Comparison of ENCODE assay signal across 18 cellular contexts in the genomic region with DNA sequence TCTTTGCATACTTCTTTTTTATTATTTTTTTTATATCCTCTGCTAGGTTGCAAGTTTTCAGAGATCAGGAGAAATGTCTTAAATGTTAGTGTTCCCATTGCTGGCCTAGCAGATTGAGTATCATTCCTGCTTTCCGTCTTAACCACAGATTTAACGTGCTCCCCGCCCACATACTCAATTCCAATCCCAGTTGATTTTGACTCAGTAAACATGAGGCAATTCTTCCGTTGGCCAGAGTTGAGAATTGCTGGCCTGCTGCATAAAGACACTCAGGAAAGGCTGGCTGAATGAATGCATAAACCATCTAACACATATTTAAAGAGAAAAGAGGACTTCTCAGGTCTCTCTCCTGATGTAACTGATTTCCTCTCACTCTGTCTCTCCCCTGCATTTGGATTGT. TPM values are rescaled to one million over a fixed set of nuclear protein-coding genes. Genes with fewer than 3 reads are reported as not detected.
DNase-seq lines count a peak whose midpoint lies in the region; ATAC-seq and TF ChIP-seq lines count a peak whose summit lies in the region.
"Had no signal": no experiment of that assay in that cellular context is flagged by ENCODE, and none has a peak within 500 bp of the region (broad histone marks: within the 10 kb centered on the region; RNA-seq: fewer than 3 reads in every experiment).

No MANE protein-coding gene starts in this region.

- H3K79me2 ChIP-seq in mammary epithelial cell (ENCODE audit: insufficient read depth, low read length): no peaks in the 10 kb centered on the region

- H3K9me3 Mint-ChIP-seq in progenitor cell of endocrine pancreas (ENCODE audit: low read depth): no peaks in the 10 kb centered on the region
- no peaks in the 10 kb centered on the region for H3K9me3 Mint-ChIP-seq in natural killer cell

- ATAC-seq in left lobe of liver (peak; percentile 80), natural killer cell (no peak)
- ATAC-seq: SK-N-SH treated with all-trans-retinoic acid at 6 μM for 48 hours had no signal

- H3K4me3 ChIP-seq in AG09309 (ENCODE audit: control insufficient read depth, low read depth, low read length) (no peak overlapping the region), HEK293 (ENCODE audit: low read depth, low read length) (no peak overlapping the region), mammary epithelial cell (replicated peaks in 1 of 3; ENCODE audit: insufficient read depth in 1 of 3, low read depth in 2 of 3, low read length in 3 of 3) (no peak overlapping the region)
- H3K4me3 ChIP-seq: sigmoid colon, thoracic aorta had no signal

- intact Hi-C loops in mammary epithelial cell (cut with micrococcal nuclease) (no loop called here), natural killer cell (cut with micrococcal nuclease) (no loop called here)

- H3K4me2 ChIP-seq in mammary epithelial cell (ENCODE audit: insufficient read depth, low read depth, low read length): no peak overlapping the region

- no peak for TF ChIP-seq CTCF in AG09309 (IDR thresholded peaks at IDR 0.05; ENCODE audit: control insufficient read depth, insufficient read depth, low read depth, low read length, missing control alignments)
- TF ChIP-seq CTCF in HEK293 (tag by site-specific recombination; IDR thresholded peaks at IDR 0.05): no peak
- TF ChIP-seq CTCF in mammary epithelial cell (conservative IDR thresholded peaks at IDR 0.05 in 1 of 2, IDR thresholded peaks at IDR 0.05 in 1 of 2; ENCODE audit: extremely low read depth in 1 of 2, insufficient read depth in 1 of 2, low read depth in 1 of 2, low read length in 2 of 2): no peak
- TF ChIP-seq CTCF in progenitor cell of endocrine pancreas (IDR thresholded peaks at IDR 0.05; ENCODE audit: unreplicated experiment): no peak
- no peak for TF ChIP-seq CTCF in natural killer cell (IDR thresholded peaks at IDR 0.05)

- H3K4me3 Mint-ChIP-seq in progenitor cell of endocrine pancreas (ENCODE audit: low read depth): no peak overlapping the region
- no peak overlapping the region for H3K4me3 Mint-ChIP-seq in natural killer cell

- no peaks in the 10 kb centered on the region for H3K27me3 Mint-ChIP-seq in progenitor cell of endocrine pancreas
- no peaks in the 10 kb centered on the region for H3K27me3 Mint-ChIP-seq in natural killer cell (ENCODE audit: low read depth in 2 of 2)

- H3K9ac ChIP-seq in mammary epithelial cell (ENCODE audit: insufficient read depth, low read length): no peak overlapping the region

- 33% methylated on average over 4 of the region's 4 CpGs for WGBS in mammary epithelial cell (ENCODE audit: low coverage, missing lambda C conversion rate)

- H3K4me1 Mint-ChIP-seq in progenitor cell of endocrine pancreas (ENCODE audit: low read depth): peaks cover 3% of the 10 kb centered on the region
- peaks cover 9% of the 10 kb centered on the region in 2 donors for H3K4me1 Mint-ChIP-seq in natural killer cell

- no TSS peak for BruUV-seq in mammary epithelial cell (replicated peaks; lab: Mats Ljungman, UMichigan)

- POLR2A ChIA-PET in HEK293 (lab: Yijun Ruan, JAX): no interaction called here

- no peak overlapping the region for H2AFZ ChIP-seq in mammary epithelial cell (ENCODE audit: low read depth, low read length)

- DNase-seq in AG09309 (ENCODE audit: low read depth) (peak; percentile 61), mammary epithelial cell (peak; percentile 45), left lobe of liver (ENCODE audit: low spot score) (peak; percentile 57), progenitor cell of endocrine pancreas (ENCODE audit: low spot score, unreplicated experiment) (no peak), natural killer cell (no peak), putamen (ENCODE audit: low spot score) (no peak), D341Med (ENCODE audit: low spot score) (no peak)
- DNase-seq: activated CD4-positive, alpha-beta T cell treated with anti-CD3 and anti-CD28 coated beads for 48 hours; BE2C; NCI-H2029 treated with DMSO at 0.1 percent for 48 hours; NCI-H510A treated with DMSO at 0.1 percent for 48 hours; nucleus accumbens; sigmoid colon; stimulated activated CD4-positive, alpha-beta T cell treated with anti-CD3 and anti-CD28 coated beads, Interleukin-4, amount 100 ng/mL, for 4 hours had no signal

- H3K27me3 ChIP-seq in mammary epithelial cell (ENCODE audit: insufficient read depth, low read length): no peaks in the 10 kb centered on the region
- H3K27me3 ChIP-seq: BE2C, sigmoid colon had no signal

- in situ Hi-C loops in mammary epithelial cell (cut with MboI; ENCODE audit: low sequenced_read_pairs in 2 of 2): no loop called here

- H3K4me1 ChIP-seq in HEK293 (ENCODE audit: control insufficient read depth, insufficient read depth, low read length) (peaks cover 3% of the 10 kb centered on the region; the same call in 1 of the 2 replicates), mammary epithelial cell (ENCODE audit: insufficient read depth, low read length) (no peaks in the 10 kb centered on the region)
- H3K4me1 ChIP-seq: BE2C, sigmoid colon had no signal

- H3K9me3 ChIP-seq in HEK293 (ENCODE audit: control insufficient read depth, insufficient read depth, low read depth, low read length) (no peaks in the 10 kb centered on the region), mammary epithelial cell (replicated peaks; ENCODE audit: insufficient read depth, low read length) (no peaks in the 10 kb centered on the region)
- H3K9me3 ChIP-seq: BE2C, sigmoid colon, thoracic aorta had no signal

- dilution Hi-C loops in mammary epithelial cell (cut with HindIII; ENCODE audit: low sequenced_read_pairs): no loop called here

- H3K36me3 Mint-ChIP-seq in progenitor cell of endocrine pancreas (ENCODE audit: insufficient read depth) (peaks cover 5% of the 10 kb centered on the region), natural killer cell (no peaks in the 10 kb centered on the region)
- H3K36me3 Mint-ChIP-seq: activated naive CD4-positive, alpha-beta T cell treated with anti-CD3 and anti-CD28 coated beads, Interleukin-2, amount 50 U/mL, for 72 hours had no signal

- H3K36me3 ChIP-seq in HEK293 (ENCODE audit: control insufficient read depth in 2 of 2, insufficient read depth in 1 of 2, low read length in 2 of 2) (no peaks in the 10 kb centered on the region), mammary epithelial cell (ENCODE audit: insufficient read depth, low read length) (no peaks in the 10 kb centered on the region)
- H3K36me3 ChIP-seq: BE2C, sigmoid colon, thoracic aorta had no signal

- H3K27ac ChIP-seq in HEK293 (ENCODE audit: extremely low read depth, low read depth, low read length) (no peak overlapping the region), mammary epithelial cell (ENCODE audit: insufficient read depth, low read depth, low read length) (no peak overlapping the region)
- H3K27ac ChIP-seq: sigmoid colon, thoracic aorta had no signal

- H3K27ac Mint-ChIP-seq in progenitor cell of endocrine pancreas (no peak overlapping the region), natural killer cell (no peak overlapping the region)
- H3K27ac Mint-ChIP-seq: activated naive CD4-positive, alpha-beta T cell treated with anti-CD3 and anti-CD28 coated beads, Interleukin-2, amount 50 U/mL, for 72 hours had no signal

- CTCF ChIA-PET in HEK293 (lab: Yijun Ruan, JAX) (interaction anchor here (0.6 to 1.3 kb wide), 3 partner anchors 11 to 288 kb away, joined by 3 to 10 read pairs (median 4); partner anchors contain the start of gene SPATA6L), mammary epithelial cell (lab: Charles Lee; ENCODE audit: low non-redundant PET) (no interaction called here)

- no peaks in the 10 kb centered on the region for H4K20me1 ChIP-seq in mammary epithelial cell (ENCODE audit: insufficient read depth, low read length)

TF ChIP-seq in HEK293, 187 proteins besides CTCF, POLR2A, EP300 and RAD21:
- 0 out of 2 replicates have a peak, but pooled peaks have one; percentile 28 for TF ChIP-seq EGR2 (tag by site-specific recombination; IDR thresholded peaks at IDR 0.05; ENCODE audit: low read depth)
- peak; percentile 45 for TF ChIP-seq ZFHX2 (tag by site-specific recombination; conservative IDR thresholded peaks at IDR 0.05)
- TF ChIP-seq OSR2 (tag by site-specific recombination; IDR thresholded peaks at IDR 0.05): no peak

RNA-seq across cellular contexts. Expression of gene PLPP6, which starts 46.8 kb away (rescaled TPM):
- total RNA-seq in mammary epithelial cell: 10 to 100 TPM; 10.9 to 12.0 TPM
- polyA plus RNA-seq in mammary epithelial cell: 5.3 TPM
- 5.6 TPM for polyA minus RNA-seq in mammary epithelial cell
- total RNA-seq in left lobe of liver: 7.0 TPM
- 21.2 and 22.5 TPM in 2 replicates for total RNA-seq in progenitor cell of endocrine pancreas
- 1 to 10 TPM; 3.7 to 5.6 (median 3.8) TPM for total RNA-seq in natural killer cell

RNA-seq across cellular contexts. Expression of gene SPATA6L, which starts 51.0 kb away (rescaled TPM):
- total RNA-seq in mammary epithelial cell: 1 to 10 TPM in 1 of 2 donors, under 1 TPM in 1; 0.85 to 4.3 TPM
- 0.91 TPM for polyA plus RNA-seq in mammary epithelial cell
- 1.4 TPM for polyA minus RNA-seq in mammary epithelial cell
- 3.7 TPM for total RNA-seq in left lobe of liver
- 7.1 and 7.8 TPM in 2 replicates for total RNA-seq in progenitor cell of endocrine pancreas
- total RNA-seq in natural killer cell: 1 to 10 TPM; 2.0 to 4.7 (median 4.3) TPM

Comparison
In these comparisons a context has a peak if more than half of its experiments do, and no peak if none do; other contexts are left out.
1. DNase-seq: peak in AG09309 (single experiment), mammary epithelial cell (single experiment) and left lobe of liver (single experiment); none in progenitor cell of endocrine pancreas (single experiment), natural killer cell (single experiment), putamen (single experiment) and D341Med (single experiment).